Comparison of ENCODE assay signal across 19 cellular contexts in genomic region chr22:18544563-18544962, GRCh38. TPM values are rescaled to one million over a fixed set of nuclear protein-coding genes. Genes with fewer than 3 reads are reported as not detected.
"Had no signal": no experiment of that assay in that cellular context is flagged by ENCODE, and none has a peak within 500 bp of the region (broad histone marks: within the 10 kb centered on the region; RNA-seq: fewer than 3 reads in every experiment).

No MANE protein-coding gene starts in this region.

RNA-seq across cellular contexts. Expression of gene TMEM191B, which starts 17.0 kb away (rescaled TPM):
- total RNA-seq: activated naive CD4-positive, alpha-beta T cell treated with anti-CD3 and anti-CD28 coated beads for 36 hours; activated T-helper 1 cell treated with anti-CD3 and anti-CD28 coated beads, Interleukin-12 subunit alpha, Interleukin-12 subunit beta, Interleukin-2, Interleukin-4 antibody, amounts not matched to agents 30 ng/mL and 10 ng/mL and 1 ng/mL, durations not matched to agents 14 hours and 24 hours and 36 hours; aorta; ascending aorta had no signal

RNA-seq across cellular contexts. Expression of gene GGTLC3, which starts 26.6 kb away (rescaled TPM):
- total RNA-seq: activated naive CD4-positive, alpha-beta T cell treated with anti-CD3 and anti-CD28 coated beads for 36 hours; activated naive CD4-positive, alpha-beta T cell treated with anti-CD3 and anti-CD28 coated beads, Interleukin-2, amount 50 U/mL, for 72 hours; activated naive CD8-positive, alpha-beta T cell treated with anti-CD3 and anti-CD28 coated beads for 36 hours; activated naive CD8-positive, alpha-beta T cell treated with anti-CD3 and anti-CD28 coated beads, Interleukin-2, amount 10 ng/mL, durations not matched to agents 7 days and 5 days; activated T-cell treated with anti-CD3 and anti-CD28 coated beads, Interleukin-2, amount 50 U/mL, for 4 hours; activated T-cell treated with anti-CD3 and anti-CD28 coated beads, Interleukin-2, amount 50 U/mL, for 72 hours; activated T-helper 1 cell treated with anti-CD3 and anti-CD28 coated beads, Interleukin-12 subunit alpha, Interleukin-12 subunit beta, Interleukin-2, Interleukin-4 antibody, amounts not matched to agents 30 ng/mL and 10 ng/mL and 1 ng/mL, durations not matched to agents 14 hours and 24 hours and 36 hours; activated T-helper 17 cell treated with anti-CD3 and anti-CD28 coated beads, Interleukin-2, amount 50 U/mL, for 72 hours; activated T-helper 2 cell treated with anti-CD3 and anti-CD28 coated beads, Interferon-gamma antibody, Interleukin-2, Interleukin-4, amounts not matched to agents 10 μg/mL and 5 μg/mL and 100 μg/mL, durations not matched to agents 14 hours and 24 hours and 36 hours; adrenal gland; aorta; ascending aorta; astrocyte; body of pancreas; breast epithelium; bronchial epithelial cell; cardiac septum; cerebellum had no signal
- polyA plus RNA-seq: adipose tissue, aorta had no signal
